In the genomic region with DNA sequence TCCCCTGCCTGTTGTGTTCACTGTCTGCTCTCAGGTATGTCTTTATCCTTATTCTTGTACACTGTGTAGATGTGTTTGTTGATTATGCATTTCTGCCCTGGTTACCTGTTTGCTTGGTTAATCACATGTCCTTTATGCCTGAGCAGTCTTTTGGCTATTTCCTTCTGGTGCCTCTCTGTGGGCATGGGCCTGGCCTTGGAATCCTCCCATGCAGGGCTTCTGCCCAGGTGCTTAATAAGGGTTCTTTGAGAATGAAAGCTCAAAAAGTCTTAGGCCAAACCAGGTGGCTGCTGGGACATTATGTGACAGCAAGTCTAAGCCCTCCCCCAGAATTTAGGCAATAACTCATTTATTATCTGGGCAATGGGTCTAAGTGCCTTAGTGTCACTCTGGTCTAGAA, we compare ENCODE assay signal across 16 cellular contexts. TPM values are rescaled to one million over a fixed set of nuclear protein-coding genes. Genes with fewer than 3 reads are reported as not detected.
A peak's percentile ranks its signal among the peaks of the same experiment; 100 is the strongest.
DNase-seq lines count a peak whose midpoint lies in the region; ATAC-seq and TF ChIP-seq lines count a peak whose summit lies in the region.
"Had no signal": no experiment of that assay in that cellular context is flagged by ENCODE, and none has a peak within 500 bp of the region (broad histone marks: within the 10 kb centered on the region; RNA-seq: fewer than 3 reads in every experiment).

No MANE protein-coding gene starts in this region.

- CTCF ChIA-PET in HEK293T (lab: Yijun Ruan, JAX), result interaction anchor here (0.6 kb wide), 1 partner anchor 551 kb away, joined by 3 read pairs; no protein-coding TSS in a partner anchor

- no peaks in the 10 kb centered on the region for H3K27me3 Mint-ChIP-seq in osteocyte (ENCODE audit: unreplicated experiment)

- H3K36me3 Mint-ChIP-seq in osteocyte (ENCODE audit: unreplicated experiment), result no peaks in the 10 kb centered on the region
- H3K36me3 Mint-ChIP-seq: CD14-positive monocyte; CD8-positive, alpha-beta T cell had no signal

- no peak for TF ChIP-seq CTCF in osteocyte (IDR thresholded peaks at IDR 0.05)

- DNase-seq in DMS53 (lab: John Stamatoyannopoulos, UW), result peak; percentile 10
- DNase-seq in DMS53 treated with DMSO at 0.1 percent for 48 hours (lab: John Stamatoyannopoulos, UW; ENCODE audit: unreplicated experiment), result no peak
- DNase-seq in cerebellum (ENCODE audit: low spot score), result peak; percentile 2
- peak; percentile 51 for DNase-seq in osteocyte (ENCODE audit: extremely low spot score, unreplicated experiment)
- no peak for DNase-seq in HEK293T (ENCODE audit: extremely low spot score)
- no peak for DNase-seq in ecto neural progenitor cell (ENCODE audit: low spot score)
- DNase-seq: Caco-2; CD8-positive, alpha-beta T cell; H9 had no signal

- POLR2A ChIA-PET in HEK293T (lab: Yijun Ruan, JAX), result no interaction called here

- H3K4me3 Mint-ChIP-seq in osteocyte (ENCODE audit: unreplicated experiment), result no peak overlapping the region
- H3K4me3 Mint-ChIP-seq: CD8-positive, alpha-beta T cell; GM23338; H9 had no signal

- no peak overlapping the region for H3K27ac Mint-ChIP-seq in osteocyte (ENCODE audit: unreplicated experiment)
- H3K27ac Mint-ChIP-seq: CD14-positive monocyte; CD8-positive, alpha-beta T cell; GM23338; H9 had no signal

- ATAC-seq in HG02970 (IDR thresholded peaks at IDR 0.05; ENCODE audit: low FRiP score, unreplicated experiment), result no peak
- ATAC-seq: CD8-positive, alpha-beta T cell; GM12878; GM23338; K562 had no signal

- peaks cover 2% of the 10 kb centered on the region for H3K4me1 Mint-ChIP-seq in osteocyte (ENCODE audit: unreplicated experiment)
- H3K4me1 Mint-ChIP-seq: CD14-positive monocyte had no signal

- H3K9me3 Mint-ChIP-seq in osteocyte (ENCODE audit: unreplicated experiment), result no peaks in the 10 kb centered on the region
- H3K9me3 Mint-ChIP-seq: CD14-positive monocyte; CD8-positive, alpha-beta T cell; GM23338 had no signal

TF ChIP-seq in HEK293T, 16 proteins besides CTCF, POLR2A, EP300 and RAD21:
- TF ChIP-seq, protein P1, sequence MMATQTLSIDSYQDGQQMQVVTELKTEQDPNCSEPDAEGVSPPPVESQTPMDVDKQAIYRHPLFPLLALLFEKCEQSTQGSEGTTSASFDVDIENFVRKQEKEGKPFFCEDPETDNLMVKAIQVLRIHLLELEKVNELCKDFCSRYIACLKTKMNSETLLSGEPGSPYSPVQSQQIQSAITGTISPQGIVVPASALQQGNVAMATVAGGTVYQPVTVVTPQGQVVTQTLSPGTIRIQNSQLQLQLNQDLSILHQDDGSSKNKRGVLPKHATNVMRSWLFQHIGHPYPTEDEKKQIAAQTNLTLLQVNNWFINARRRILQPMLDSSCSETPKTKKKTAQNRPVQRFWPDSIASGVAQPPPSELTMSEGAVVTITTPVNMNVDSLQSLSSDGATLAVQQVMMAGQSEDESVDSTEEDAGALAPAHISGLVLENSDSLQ (IDR thresholded peaks at IDR 0.05), result no peak
- TF ChIP-seq HDGF (IDR thresholded peaks at IDR 0.05; ENCODE audit: borderline replicate concordance) (no peak), FOXA1 (IDR thresholded peaks at IDR 0.05) (no peak)

RNA-seq across cellular contexts. Expression of a gene that starts 26.5 kb away (rescaled TPM):
- total RNA-seq in cerebellum (not detected), osteocyte (not detected in 2 replicates)
- total RNA-seq: A673; Caco-2; CD8-positive, alpha-beta T cell; Daoy; GM12878; H9; K562 had no signal

RNA-seq across cellular contexts. Expression of a gene that starts 39.1 kb away (rescaled TPM):
- total RNA-seq in cerebellum, result not detected
- not detected in 2 replicates for total RNA-seq in osteocyte
- total RNA-seq: A673; Caco-2; CD8-positive, alpha-beta T cell; Daoy; GM12878; GM23338; H9; K562 had no signal

RNA-seq across cellular contexts. Expression of a gene that starts 44.5 kb away (rescaled TPM):
- total RNA-seq in cerebellum (41.1 TPM), osteocyte (49.4 and 51.3 TPM in 2 replicates)

Comparison
In these comparisons a context has a peak if more than half of its experiments do, and no peak if none do; other contexts are left out.
1. DNase-seq: peak in DMS53 (single experiment), cerebellum (single experiment) and osteocyte (single experiment); none in DMS53 treated with DMSO at 0.1 percent for 48 hours (single experiment), HEK293T (single experiment) and ecto neural progenitor cell (single experiment).